ENCODE assay signal across 20 cellular contexts in the genomic region with DNA sequence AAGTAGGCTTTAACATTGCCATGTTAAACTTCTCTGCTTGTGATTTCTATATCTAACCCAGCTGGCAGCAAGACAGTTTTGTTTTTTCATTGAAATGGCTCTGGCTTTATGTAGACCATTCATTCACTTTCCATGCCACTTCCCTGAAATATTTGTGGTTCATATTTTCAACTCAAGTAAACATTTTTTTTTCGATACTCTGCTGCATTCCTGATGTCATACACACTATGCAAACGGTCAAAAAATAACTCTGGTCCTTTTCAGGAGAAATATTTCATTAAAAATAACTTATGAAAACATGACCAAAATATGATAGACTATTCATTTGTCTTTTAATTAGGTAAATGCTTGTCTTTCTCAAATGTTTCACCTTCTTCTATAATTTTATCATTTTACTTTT.
DNase-seq lines count a peak whose midpoint lies in the region; ATAC-seq, FAIRE-seq and TF ChIP-seq lines count a peak whose summit lies in the region.
"Had no signal": no experiment of that assay in that cellular context is flagged by ENCODE, and none has a peak within 500 bp of the region (broad histone marks: within the 10 kb centered on the region; RNA-seq: fewer than 3 reads in every experiment).

No MANE protein-coding gene starts in this region.

- in situ Hi-C loops in astrocyte of the spinal cord (cut with HindIII; ENCODE audit: low sequenced_read_pairs): no loop called here

- DNase-seq in HTR-8/SVneo (ENCODE audit: insufficient read length, low spot score) (no peak), astrocyte of the spinal cord (ENCODE audit: low read depth, low spot score) (peak; percentile 42), glomerular visceral epithelial cell (ENCODE audit: extremely low spot score) (peak; percentile 8), kidney tubule cell (ENCODE audit: low spot score) (no peak)
- DNase-seq in activated T-cell treated with anti-CD3 and anti-CD28 coated beads, Interleukin-2, amount 50 U/mL, for 1 hour: no peak
- DNase-seq: 8988T; activated CD4-positive, CD25-positive, alpha-beta regulatory T cell; activated CD8-positive, alpha-beta T cell treated with anti-CD3 and anti-CD28 coated beads, Interleukin-2, amount 10 ng/mL, durations not matched to agents 7 days and 5 days; central memory CD4-positive, alpha-beta T cell; effector CD8-positive, alpha-beta T cell; left cardiac atrium; NCI-H1048; NCI-H526 treated with DMSO at 0.1 percent for 48 hours; OCI-M1; SIG-M5; thyroid gland had no signal

- H3K4me3 ChIP-seq in astrocyte of the spinal cord (ENCODE audit: low read depth, low read length): no peak overlapping the region
- H3K4me3 ChIP-seq: K562, thyroid gland had no signal

- no peak for TF ChIP-seq CTCF in astrocyte of the spinal cord (IDR thresholded peaks at IDR 0.05; ENCODE audit: low read depth, low read length)

- peak; percentile 48 for FAIRE-seq in A204.1 (lab: Jason Lieb, UNC)
- peak; percentile 64 for FAIRE-seq in HTR-8/SVneo (lab: Jason Lieb, UNC)
- FAIRE-seq: K562 had no signal

- ATAC-seq in HG03045 (IDR thresholded peaks at IDR 0.05; ENCODE audit: unreplicated experiment) (no peak), HG03025 (IDR thresholded peaks at IDR 0.05; ENCODE audit: low FRiP score, unreplicated experiment) (no peak)
- ATAC-seq: activated CD8-positive, alpha-beta T cell treated with anti-CD3 and anti-CD28 coated beads, Interleukin-2, amount 10 ng/mL, durations not matched to agents 7 days and 5 days; K562; left cardiac atrium had no signal

Comparison
In these comparisons a context has a peak if more than half of its experiments do, and no peak if none do; other contexts are left out.
1. DNase-seq: peak in astrocyte of the spinal cord (single experiment) and glomerular visceral epithelial cell (single experiment); none in HTR-8/SVneo (single experiment), activated T-cell treated with anti-CD3 and anti-CD28 coated beads, Interleukin-2, amount 50 U/mL, for 1 hour (single experiment) and kidney tubule cell (single experiment).